ENCODE assay signal across 9 cellular contexts in genomic region chr6:134063121-134063965, GRCh38. TPM values are rescaled to one million over a fixed set of nuclear protein-coding genes. Genes with fewer than 3 reads are reported as not detected.
DNase-seq lines count a peak whose midpoint lies in the region; ATAC-seq, FAIRE-seq and TF ChIP-seq lines count a peak whose summit lies in the region.
"Had no signal": no experiment of that assay in that cellular context is flagged by ENCODE, and none has a peak within 500 bp of the region (broad histone marks: within the 10 kb centered on the region; RNA-seq: fewer than 3 reads in every experiment).

No MANE protein-coding gene starts in this region.

- H3K27ac Mint-ChIP-seq in activated B cell treated with CpG ODN at 0.5 μM for 24 hours: no peak overlapping the region
- no peak overlapping the region for H3K27ac Mint-ChIP-seq in stimulated activated naive B cell treated with anti-CD40 and anti-IgM and Interleukin-4, amounts not matched to agents 10 μg/mL and 1 μg/mL and 100 μg/mL, for 72 hours
- H3K27ac Mint-ChIP-seq: CD8-positive, alpha-beta T cell had no signal

- CTCF ChIA-PET in HepG2 (lab: Yijun Ruan, JAX; ENCODE audit: low intra/inter-chr PET ratio, low total read pairs) (interaction anchor here (1.2 to 4.2 kb wide), 7 partner anchors 34 to 147 kb away, joined by 3 to 47 read pairs (median 6); no protein-coding TSS in a partner anchor), activated B cell treated with CpG ODN at 0.5 μM for 24 hours (lab: Charles Lee) (interaction anchor here (0.6 to 5.8 kb wide), 20 partner anchors 11 to 147 kb away, joined by 3 to 129 read pairs (median 4); partner anchors contain the start of gene SLC2A12)

- 17% methylated on average over 10 of the region's 10 CpGs for WGBS in HepG2 (ENCODE audit: low lambda C conversion rate)
- WGBS in right lobe of liver (ENCODE audit: insufficient coverage, low coverage, low lambda C conversion rate, missing lambda C conversion rate): 45% methylated on average over 10 of the region's 10 CpGs

- POLR2A ChIA-PET in HepG2 (lab: Yijun Ruan, JAX) (interaction anchor here (1.3 kb wide), 1 partner anchor 90 kb away, joined by 4 read pairs; no protein-coding TSS in a partner anchor), activated B cell treated with CpG ODN at 0.5 μM for 24 hours (lab: Charles Lee) (interaction anchor here (0.6 kb wide), 2 partner anchors 142 to 1809 kb away, joined by 3 to 7 read pairs; no protein-coding TSS in a partner anchor)

- no peak overlapping the region for H3K27ac ChIP-seq in HepG2 (ENCODE audit: extremely low read length, insufficient read depth, low read length)
- H3K27ac ChIP-seq in right lobe of liver: no peak overlapping the region

- no peak for TF ChIP-seq RAD21 in HepG2 (CRISPR knock-in tag; IDR thresholded peaks at IDR 0.05)

- H3K36me3 ChIP-seq in HepG2 (replicated peaks in 1 of 2; ENCODE audit: control insufficient read depth in 1 of 2, insufficient read depth in 2 of 2, low read length in 2 of 2) (no peaks in the 10 kb centered on the region), right lobe of liver (no peaks in the 10 kb centered on the region)

- H3K9me3 ChIP-seq in HepG2 (ENCODE audit: low read length) (no peaks in the 10 kb centered on the region), right lobe of liver (no peaks in the 10 kb centered on the region)

- intact Hi-C loops in HepG2 (cut with micrococcal nuclease; ENCODE audit: unreplicated experiment): loop anchor here (1.0 kb wide), 2 partner anchors 90 to 139 kb away; no protein-coding TSS in a partner anchor
- intact Hi-C loops in right lobe of liver (cut with DNase I): loop anchor here in 1 of 2 donors (10.0 kb wide), 1 partner anchor 89 kb away; no protein-coding TSS in a partner anchor
- intact Hi-C loops in activated B cell treated with CpG ODN at 0.5 μM for 24 hours (cut with micrococcal nuclease): no loop called here

- H3K27me3 Mint-ChIP-seq in activated B cell treated with CpG ODN at 0.5 μM for 24 hours: peaks cover under 1% of the 10 kb centered on the region
- peaks cover 0 to 7% of the 10 kb centered on the region in 2 donors for H3K27me3 Mint-ChIP-seq in stimulated activated naive B cell treated with anti-CD40 and anti-IgM and Interleukin-4, amounts not matched to agents 10 μg/mL and 1 μg/mL and 100 μg/mL, for 72 hours

- peak overlapping the region; percentile 62 for H3K4me2 ChIP-seq in HepG2 (ENCODE audit: low read depth, low read length)

- in situ Hi-C loops in HepG2 (cut with HindIII; ENCODE audit: extremely low pct_ligation_motif_present, low pct_unique_long_range_greater_than_20kb): loop anchor here (5.0 to 10.0 kb wide), 2 partner anchors 91 to 139 kb away; no protein-coding TSS in a partner anchor

- H3K36me3 Mint-ChIP-seq in activated B cell treated with CpG ODN at 0.5 μM for 24 hours (ENCODE audit: low read depth): no peaks in the 10 kb centered on the region
- no peaks in the 10 kb centered on the region for H3K36me3 Mint-ChIP-seq in stimulated activated naive B cell treated with anti-CD40 and anti-IgM and Interleukin-4, amounts not matched to agents 10 μg/mL and 1 μg/mL and 100 μg/mL, for 72 hours
- H3K36me3 Mint-ChIP-seq: CD8-positive, alpha-beta T cell had no signal

- no peaks in the 10 kb centered on the region for H3K9me3 Mint-ChIP-seq in activated B cell treated with CpG ODN at 0.5 μM for 24 hours
- H3K9me3 Mint-ChIP-seq in stimulated activated naive B cell treated with anti-CD40 and anti-IgM and Interleukin-4, amounts not matched to agents 10 μg/mL and 1 μg/mL and 100 μg/mL, for 72 hours: no peaks in the 10 kb centered on the region
- H3K9me3 Mint-ChIP-seq: CD8-positive, alpha-beta T cell had no signal

- peak; percentile 8 for FAIRE-seq in HepG2 (lab: Jason Lieb, UNC)

- no peaks in the 10 kb centered on the region for H3K27me3 ChIP-seq in HepG2 (ENCODE audit: control insufficient read depth in 1 of 2, insufficient read depth in 2 of 2, low read length in 2 of 2)
- no peaks in the 10 kb centered on the region for H3K27me3 ChIP-seq in right lobe of liver

- BruUV-seq in HepG2 (replicated peaks; lab: Mats Ljungman, UMichigan): no TSS peak

- peak overlapping the region; percentile 50 for H2AFZ ChIP-seq in HepG2 (ENCODE audit: low read length)

- H3K9ac ChIP-seq in HepG2 (ENCODE audit: insufficient read depth, low read depth, low read length): no peak overlapping the region

- DNase-seq in HepG2 (ENCODE audit: low spot score) (peak; percentile 40), right lobe of liver (no peak), activated B cell treated with CpG ODN at 0.5 μM for 24 hours (no peak), left kidney (ENCODE audit: low read depth, low spot score) (peak; percentile 30)
- no peak for DNase-seq in activated CD4-positive, alpha-beta T cell treated with anti-CD3 and anti-CD28 coated beads, Interleukin-2, amount 50 U/mL, for 48 hours
- no peak for DNase-seq in stimulated activated naive B cell treated with anti-CD40 and anti-IgM and Interleukin-4, amounts not matched to agents 10 μg/mL and 1 μg/mL and 100 μg/mL, for 72 hours

- H3K4me1 Mint-ChIP-seq in activated B cell treated with CpG ODN at 0.5 μM for 24 hours: peaks cover 2% of the 10 kb centered on the region
- H3K4me1 Mint-ChIP-seq in stimulated activated naive B cell treated with anti-CD40 and anti-IgM and Interleukin-4, amounts not matched to agents 10 μg/mL and 1 μg/mL and 100 μg/mL, for 72 hours: peaks cover 0 to 5% of the 10 kb centered on the region in 2 donors

- H4K20me1 ChIP-seq in HepG2 (ENCODE audit: insufficient read depth, low read length): no peaks in the 10 kb centered on the region

- no peak overlapping the region for H3K4me3 Mint-ChIP-seq in activated B cell treated with CpG ODN at 0.5 μM for 24 hours
- no peak overlapping the region for H3K4me3 Mint-ChIP-seq in stimulated activated naive B cell treated with anti-CD40 and anti-IgM and Interleukin-4, amounts not matched to agents 10 μg/mL and 1 μg/mL and 100 μg/mL, for 72 hours
- H3K4me3 Mint-ChIP-seq: CD8-positive, alpha-beta T cell had no signal

- no peaks in the 10 kb centered on the region for H3K79me2 ChIP-seq in HepG2 (ENCODE audit: insufficient read depth, low read length)

- 0 out of 2 replicates have a peak, but pooled peaks cover 15% of the 10 kb centered on the region for H3K4me1 ChIP-seq in HepG2 (ENCODE audit: insufficient read depth, low read length)
- H3K4me1 ChIP-seq in right lobe of liver: peaks cover 0 to 9% (median 0%) of the 10 kb centered on the region in 4 donors

- ATAC-seq in HepG2 (peak; percentile 78), right lobe of liver (no peak), activated B cell treated with CpG ODN at 0.5 μM for 24 hours (ENCODE audit: low read depth) (no peak), HG02588 (IDR thresholded peaks at IDR 0.05; ENCODE audit: unreplicated experiment) (no peak), GM21786 (IDR thresholded peaks at IDR 0.05; ENCODE audit: unreplicated experiment) (no peak)
- ATAC-seq in stimulated activated naive B cell treated with anti-CD40 and anti-IgM and Interleukin-4, amounts not matched to agents 10 μg/mL and 1 μg/mL and 100 μg/mL, for 72 hours (replicated peaks): no peak

- TF ChIP-seq EP300 in HepG2 (IDR thresholded peaks at IDR 0.05; ENCODE audit: low read depth in 2 of 2, low read length in 2 of 2) (no peak), HepG2 (CRISPR knock-in tag; IDR thresholded peaks at IDR 0.05; ENCODE audit: borderline replicate concordance) (no peak)

- H3K4me3 ChIP-seq in HepG2 (replicated peaks in 1 of 3; ENCODE audit: insufficient read depth in 1 of 3, low read depth in 2 of 3, low read length in 3 of 3) (peak overlapping the region in 2 of 3 experiments; percentile 25 to 26; a peak in 3 of 6 replicates), right lobe of liver (no peak overlapping the region)

- peak; percentile 34 for TF ChIP-seq CTCF in HepG2 (CRISPR knock-in tag; IDR thresholded peaks at IDR 0.05)
- TF ChIP-seq CTCF in right lobe of liver (IDR thresholded peaks at IDR 0.05): no peak
- peak; percentile 12 for TF ChIP-seq CTCF in activated B cell treated with CpG ODN at 0.5 μM for 24 hours (IDR thresholded peaks at IDR 0.05)

- TF ChIP-seq POLR2A in HepG2 (IDR thresholded peaks at IDR 0.05; ENCODE audit: insufficient read depth in 1 of 2, low read depth in 2 of 2, low read length in 2 of 2) (no peak), right lobe of liver (IDR thresholded peaks at IDR 0.05) (no peak)

RNA-seq across cellular contexts. Expression of gene SLC2A12, which starts 10.9 kb away (rescaled TPM):
- total RNA-seq in HepG2 (2016; rRNA removed; fragmentation: Illumina TruSeq; extraction: Trizol) (0.04 TPM in 1 of 2 replicates, not detected in the other), right lobe of liver (1 to 10 TPM in 2 of 6 experiments, under 1 TPM in 4; 0.49 to 9.1 (median 0.68) TPM), activated B cell treated with CpG ODN at 0.5 μM for 24 hours (0.05 TPM in 1 of 2 replicates, not detected in the other)
- not detected in 2 replicates for total RNA-seq in HepG2 (2016; cell fraction: cytosol; rRNA removed; fragmentation: Illumina TruSeq; extraction: Trizol; ENCODE audit: low read depth)
- 0.02 TPM in 1 of 2 replicates, not detected in the other for total RNA-seq in HepG2 (2016; cell fraction: insoluble cytoplasmic fraction; rRNA removed; fragmentation: Illumina TruSeq; extraction: Trizol)
- total RNA-seq in HepG2 (2016; cell fraction: membrane; rRNA removed; fragmentation: Illumina TruSeq; extraction: Trizol): not detected in 2 replicates
- 0.09 TPM in 1 of 2 replicates, not detected in the other for total RNA-seq in HepG2 (2016; cell fraction: nucleus; rRNA removed; fragmentation: Illumina TruSeq; extraction: Trizol)
- polyA plus RNA-seq in HepG2 (2011; rRNA removed): 0.24 and 0.33 TPM in 2 replicates
- polyA plus RNA-seq in HepG2 (2011; cell fraction: cytosol; rRNA removed): 0.20 and 0.24 TPM in 2 replicates
- 0.11 and 0.26 TPM in 2 replicates for polyA plus RNA-seq in HepG2 (2011; cell fraction: nucleus; rRNA removed)
- 0.24 and 0.43 TPM in 2 replicates for polyA plus RNA-seq in HepG2 (2012)
- not detected in 2 replicates for polyA plus RNA-seq in HepG2 (2016; cell fraction: cytosol; fragmentation: Illumina TruSeq; extraction: Trizol; ENCODE audit: low read depth)
- polyA plus RNA-seq in HepG2 (2016; cell fraction: insoluble cytoplasmic fraction; fragmentation: Illumina TruSeq; extraction: Trizol; ENCODE audit: low read depth): not detected in 2 replicates
- not detected in 2 replicates for polyA plus RNA-seq in HepG2 (2016; cell fraction: membrane; fragmentation: Illumina TruSeq; extraction: Trizol; ENCODE audit: low read depth)
- polyA plus RNA-seq in HepG2 (2016; cell fraction: nucleus; fragmentation: Illumina TruSeq; extraction: Trizol; ENCODE audit: insufficient read depth, low read depth): 0.10 TPM in 1 of 2 replicates, not detected in the other
- polyA minus RNA-seq in HepG2 (2011; rRNA and poly(A)+ RNA removed; ENCODE audit: low replicate concordance): 0.42 TPM in 1 of 2 replicates, not detected in the other
- polyA minus RNA-seq in HepG2 (2011; cell fraction: cytosol; rRNA and poly(A)+ RNA removed): 0.26 and 0.40 TPM in 2 replicates
- polyA minus RNA-seq in HepG2 (2011; cell fraction: nucleus; rRNA and poly(A)+ RNA removed): 0.39 and 0.87 TPM in 2 replicates
- total RNA-seq: CD8-positive, alpha-beta T cell had no signal

Comparison
In these comparisons a context has a peak if more than half of its experiments do, and no peak if none do; other contexts are left out.
1. DNase-seq: peak in HepG2 (single experiment) and left kidney (single experiment); none in right lobe of liver (0 of 3), activated B cell treated with CpG ODN at 0.5 μM for 24 hours (single experiment), activated CD4-positive, alpha-beta T cell treated with anti-CD3 and anti-CD28 coated beads, Interleukin-2, amount 50 U/mL, for 48 hours (0 of 2) and stimulated activated naive B cell treated with anti-CD40 and anti-IgM and Interleukin-4, amounts not matched to agents 10 μg/mL and 1 μg/mL and 100 μg/mL, for 72 hours (single experiment).
2. H3K4me3 ChIP-seq: peak in HepG2 (2 of 3); none in right lobe of liver (0 of 3).
3. CTCF ChIP-seq: peak in HepG2 (single experiment) and activated B cell treated with CpG ODN at 0.5 μM for 24 hours (single experiment); none in right lobe of liver (0 of 4).